In genomic region chr17:41625602-41626001, GRCh38 we compare ENCODE assay signal across 20 cellular contexts. TPM values are rescaled to one million over a fixed set of nuclear protein-coding genes. Genes with fewer than 3 reads are reported as not detected.
A peak's percentile ranks its signal among the peaks of the same experiment; 100 is the strongest.
DNase-seq lines count a peak whose midpoint lies in the region; ATAC-seq and TF ChIP-seq lines count a peak whose summit lies in the region.
"Had no signal": no experiment of that assay in that cellular context is flagged by ENCODE, and none has a peak within 500 bp of the region (broad histone marks: within the 10 kb centered on the region; RNA-seq: fewer than 3 reads in every experiment).

No MANE protein-coding gene starts in this region.

- H3K36me3 ChIP-seq in H7 (replicated peaks; ENCODE audit: control insufficient read depth, insufficient read depth, low read length) (no peaks in the 10 kb centered on the region), Panc1 (ENCODE audit: control insufficient read depth, insufficient read depth, low read length) (no peaks in the 10 kb centered on the region), endodermal cell (ENCODE audit: control insufficient read depth, insufficient read depth, low read length) (no peaks in the 10 kb centered on the region), prostate gland (no peaks in the 10 kb centered on the region), Karpas-422 (ENCODE audit: insufficient read depth, low read length) (no peaks in the 10 kb centered on the region)
- H3K36me3 ChIP-seq in naive thymus-derived CD4-positive, alpha-beta T cell (ENCODE audit: control insufficient read depth in 2 of 3, insufficient read depth in 3 of 3, low read length in 3 of 3) = no peaks in the 10 kb centered on the region
- H3K36me3 ChIP-seq: right lobe of liver had no signal

- no peak overlapping the region for H3K9ac ChIP-seq in endodermal cell (ENCODE audit: extremely low read depth, low read length, poor library complexity, severe bottlenecking)
- no peak overlapping the region for H3K9ac ChIP-seq in Karpas-422 (ENCODE audit: low read length)
- H3K9ac ChIP-seq: GM23248, SK-N-SH had no signal

- no peak overlapping the region for H2AFZ ChIP-seq in Karpas-422 (ENCODE audit: low read length)
- H2AFZ ChIP-seq: GM23248 had no signal

- no peak overlapping the region for H3K4me2 ChIP-seq in Karpas-422 (ENCODE audit: low read depth, low read length, poor library complexity, severe bottlenecking)
- H3K4me2 ChIP-seq: SK-N-SH had no signal

- no peak overlapping the region for H3K27ac Mint-ChIP-seq in endodermal cell
- H3K27ac Mint-ChIP-seq in naive thymus-derived CD4-positive, alpha-beta T cell = no peak overlapping the region
- H3K27ac Mint-ChIP-seq: activated CD8-positive, alpha-beta T cell treated with anti-CD3 and anti-CD28 coated beads for 36 hours had no signal

- H3K27me3 ChIP-seq in H7 (ENCODE audit: control insufficient read depth, insufficient read depth, low read length) = no peaks in the 10 kb centered on the region
- no peaks in the 10 kb centered on the region for H3K27me3 ChIP-seq in Panc1 (ENCODE audit: control insufficient read depth, insufficient read depth, low read length)
- H3K27me3 ChIP-seq in endodermal cell (ENCODE audit: control insufficient read depth, insufficient read depth, low read length, poor library complexity, severe bottlenecking) = no peaks in the 10 kb centered on the region
- no peaks in the 10 kb centered on the region for H3K27me3 ChIP-seq in prostate gland (replicated peaks; ENCODE audit: insufficient read depth)
- no peaks in the 10 kb centered on the region for H3K27me3 ChIP-seq in naive thymus-derived CD4-positive, alpha-beta T cell (ENCODE audit: control insufficient read depth in 2 of 2, insufficient read depth in 2 of 2, low read length in 2 of 2)
- no peaks in the 10 kb centered on the region for H3K27me3 ChIP-seq in Karpas-422 (ENCODE audit: low read length)
- H3K27me3 ChIP-seq: right lobe of liver had no signal

- intact Hi-C loops in Panc1 (cut with micrococcal nuclease; ENCODE audit: unreplicated experiment) (no loop called here), prostate gland (cut with DNase I) (no loop called here)
- intact Hi-C loops in naive thymus-derived CD4-positive, alpha-beta T cell (cut with micrococcal nuclease) = no loop called here

- POLR2A ChIA-PET in Panc1 (lab: Charles Lee) = no interaction called here
- POLR2A ChIA-PET in naive thymus-derived CD4-positive, alpha-beta T cell (lab: Charles Lee) = no interaction called here

- H3K27me3 Mint-ChIP-seq in endodermal cell (ENCODE audit: insufficient read depth) = peaks cover 3% of the 10 kb centered on the region
- H3K27me3 Mint-ChIP-seq in naive thymus-derived CD4-positive, alpha-beta T cell = peaks cover 0 to 4% (median 0%) of the 10 kb centered on the region in 5 donors
- H3K27me3 Mint-ChIP-seq: activated CD8-positive, alpha-beta T cell treated with anti-CD3 and anti-CD28 coated beads for 36 hours had no signal

- no TSS peak for BruUV-seq in Panc1 (replicated peaks; lab: Mats Ljungman, UMichigan)

- H3K27ac ChIP-seq in Panc1 (ENCODE audit: low read length) = no peak overlapping the region
- H3K27ac ChIP-seq in endodermal cell (ENCODE audit: low read depth, low read length) = no peak overlapping the region
- H3K27ac ChIP-seq in prostate gland = peak overlapping the region; percentile 75 to 81
- no peak overlapping the region for H3K27ac ChIP-seq in naive thymus-derived CD4-positive, alpha-beta T cell (ENCODE audit: low read depth, low read length)
- H3K27ac ChIP-seq in Karpas-422 (ENCODE audit: low read length) = no peak overlapping the region
- H3K27ac ChIP-seq: GM23248, right lobe of liver had no signal

- ATAC-seq in Panc1 (peak; percentile 44; the same call in 1 of the 2 replicates), HG02588 (IDR thresholded peaks at IDR 0.05; ENCODE audit: unreplicated experiment) (no peak)
- ATAC-seq in naive thymus-derived CD4-positive, alpha-beta T cell = no peak
- ATAC-seq: activated CD8-positive, alpha-beta T cell treated with anti-CD3 and anti-CD28 coated beads for 36 hours; right lobe of liver had no signal

- H3K4me3 ChIP-seq in H7 (ENCODE audit: insufficient read depth, low read depth, low read length) = no peak overlapping the region
- H3K4me3 ChIP-seq in Panc1 (ENCODE audit: low read depth in 2 of 2, low read length in 2 of 2) = no peak overlapping the region
- H3K4me3 ChIP-seq in endodermal cell (ENCODE audit: low read length) = no peak overlapping the region
- H3K4me3 ChIP-seq in prostate gland = no peak overlapping the region
- no peak overlapping the region for H3K4me3 ChIP-seq in naive thymus-derived CD4-positive, alpha-beta T cell (ENCODE audit: low read length)
- H3K4me3 ChIP-seq in Karpas-422 (ENCODE audit: low read length) = no peak overlapping the region
- H3K4me3 ChIP-seq: GM23248, lung, right lobe of liver had no signal

- no peaks in the 10 kb centered on the region for H3K4me1 Mint-ChIP-seq in endodermal cell
- H3K4me1 Mint-ChIP-seq in naive thymus-derived CD4-positive, alpha-beta T cell = peaks cover 0 to 5% (median 0%) of the 10 kb centered on the region in 7 donors

- TF ChIP-seq CTCF in Panc1 (IDR thresholded peaks at IDR 0.05) (no peak), endodermal cell (conservative IDR thresholded peaks at IDR 0.05) (no peak), prostate gland (IDR thresholded peaks at IDR 0.05) (no peak)

- CTCF ChIA-PET in Panc1 (lab: Charles Lee) = no interaction called here
- CTCF ChIA-PET in naive thymus-derived CD4-positive, alpha-beta T cell (lab: Charles Lee) = no interaction called here

- H3K9me3 ChIP-seq in Panc1 (ENCODE audit: control insufficient read depth, insufficient read depth, low read depth, low read length) (no peaks in the 10 kb centered on the region), endodermal cell (ENCODE audit: control insufficient read depth, low read length) (no peaks in the 10 kb centered on the region), prostate gland (no peaks in the 10 kb centered on the region), Karpas-422 (ENCODE audit: low read length) (no peaks in the 10 kb centered on the region)
- no peaks in the 10 kb centered on the region for H3K9me3 ChIP-seq in naive thymus-derived CD4-positive, alpha-beta T cell (ENCODE audit: control insufficient read depth in 2 of 3, low read length in 3 of 3)
- H3K9me3 ChIP-seq: right lobe of liver, SK-N-SH had no signal

- no peaks in the 10 kb centered on the region for H3K79me2 ChIP-seq in Karpas-422 (ENCODE audit: low read length)

- peak; percentile 37 for DNase-seq in H7
- DNase-seq in Panc1 (ENCODE audit: low read depth, low spot score) = no peak
- DNase-seq in endodermal cell = peak; percentile 52
- peak; percentile 85 for DNase-seq in prostate gland (ENCODE audit: low spot score)
- DNase-seq in naive thymus-derived CD4-positive, alpha-beta T cell = no peak
- no peak for DNase-seq in NCI-H1417 (lab: John Stamatoyannopoulos, UW)
- no peak for DNase-seq in Karpas-422
- DNase-seq: activated CD8-positive, alpha-beta T cell treated with anti-CD3 and anti-CD28 coated beads for 36 hours; anterior cingulate cortex; GM23248; KG1; NCI-H1694; NCI-H446; nephron progenitor cell; right lobe of liver; SK-N-SH; stimulated activated CD4-positive, alpha-beta T cell treated with anti-CD3 and anti-CD28 coated beads, Interleukin-4, amount 100 ng/mL, for 4 hours had no signal

- H3K36me3 Mint-ChIP-seq in endodermal cell (ENCODE audit: low read depth) = no peaks in the 10 kb centered on the region
- H3K36me3 Mint-ChIP-seq in naive thymus-derived CD4-positive, alpha-beta T cell = no peaks in the 10 kb centered on the region

- H3K4me3 Mint-ChIP-seq in endodermal cell = no peak overlapping the region
- H3K4me3 Mint-ChIP-seq in naive thymus-derived CD4-positive, alpha-beta T cell = no peak overlapping the region
- H3K4me3 Mint-ChIP-seq: activated CD8-positive, alpha-beta T cell treated with anti-CD3 and anti-CD28 coated beads for 36 hours; nephron progenitor cell had no signal

- peaks cover 10% of the 10 kb centered on the region for H3K4me1 ChIP-seq in Panc1 (ENCODE audit: control insufficient read depth, insufficient read depth, low read length)
- no peaks in the 10 kb centered on the region for H3K4me1 ChIP-seq in endodermal cell (ENCODE audit: control insufficient read depth, insufficient read depth, low read length)
- no peaks in the 10 kb centered on the region for H3K4me1 ChIP-seq in prostate gland (replicated peaks)
- H3K4me1 ChIP-seq in naive thymus-derived CD4-positive, alpha-beta T cell (ENCODE audit: control insufficient read depth in 2 of 2, insufficient read depth in 2 of 2, low read length in 2 of 2) = no peaks in the 10 kb centered on the region
- peaks cover 9% of the 10 kb centered on the region for H3K4me1 ChIP-seq in Karpas-422 (ENCODE audit: low read length)
- H3K4me1 ChIP-seq: right lobe of liver had no signal

- WGBS in endodermal cell (ENCODE audit: insufficient coverage in 1 of 2, insufficient read length in 1 of 2), 2 experiments = 89 to 92% methylated on average over 3 to 16 of the region's 16 CpGs
- 44% methylated on average over 14 of the region's 16 CpGs for WGBS in prostate gland

- in situ Hi-C loops in Panc1 (cut with HindIII; ENCODE audit: low pct_unique_long_range_greater_than_20kb, low sequenced_read_pairs) = loop anchor here (25.0 kb wide), 1 partner anchor 88 kb away; the partner anchor contains the start of gene KRT19

- no peaks in the 10 kb centered on the region for H4K20me1 ChIP-seq in Karpas-422 (ENCODE audit: insufficient read depth, low read depth, low read length)

- H3K9me3 Mint-ChIP-seq in endodermal cell = no peaks in the 10 kb centered on the region
- H3K9me3 Mint-ChIP-seq in naive thymus-derived CD4-positive, alpha-beta T cell = no peaks in the 10 kb centered on the region
- H3K9me3 Mint-ChIP-seq: activated CD8-positive, alpha-beta T cell treated with anti-CD3 and anti-CD28 coated beads for 36 hours; nephron progenitor cell had no signal

- no peaks in the 10 kb centered on the region for H3K9me2 ChIP-seq in Karpas-422 (replicated peaks; ENCODE audit: insufficient read depth, low read length)
- H3K9me2 ChIP-seq: SK-N-SH had no signal

- TF ChIP-seq POLR2A in prostate gland (IDR thresholded peaks at IDR 0.05) = peak; percentile 51

RNA-seq across cellular contexts. Expression of gene KRT17, which starts 1.2 kb away (rescaled TPM):
- 0.07 TPM in 1 of 2 replicates, not detected in the other for total RNA-seq in H7 (2014; rRNA removed; shearing (Covaris generic))
- total RNA-seq in Panc1 (2021; ENCODE audit: unreplicated experiment) (1.9 TPM), endodermal cell (not detected), prostate gland (100 to 1,000 TPM; 201 to 360 TPM)
- 4.7 TPM for polyA plus RNA-seq in Panc1 (2012; ENCODE audit: insufficient read length)
- 0.36 TPM for polyA plus RNA-seq in endodermal cell (2013, experiment 1 of 2)
- polyA plus RNA-seq in endodermal cell (2013, experiment 2 of 2) = 0.62 TPM
- not detected for total RNA-seq in naive thymus-derived CD4-positive, alpha-beta T cell
- not detected for polyA plus RNA-seq in naive thymus-derived CD4-positive, alpha-beta T cell
- total RNA-seq in Karpas-422 (2014; rRNA removed; shearing (Covaris generic); ENCODE audit: low replicate concordance) = not detected in 2 replicates
- total RNA-seq: activated CD8-positive, alpha-beta T cell treated with anti-CD3 and anti-CD28 coated beads for 36 hours; right lobe of liver had no signal

RNA-seq across cellular contexts. Expression of gene KRT16, which starts 13.0 kb away (rescaled TPM):
- total RNA-seq in H7 (2014; rRNA removed; shearing (Covaris generic)) = not detected in 2 replicates
- 1.6 TPM for total RNA-seq in Panc1 (2021; ENCODE audit: unreplicated experiment)
- polyA plus RNA-seq in Panc1 (2012; ENCODE audit: insufficient read length) = 2.7 TPM
- total RNA-seq in endodermal cell = not detected
- not detected for polyA plus RNA-seq in endodermal cell (2013, experiment 1 of 2)
- polyA plus RNA-seq in endodermal cell (2013, experiment 2 of 2) = not detected
- total RNA-seq in prostate gland = 1 to 10 TPM; 4.0 to 6.7 TPM
- not detected for total RNA-seq in naive thymus-derived CD4-positive, alpha-beta T cell
- not detected for polyA plus RNA-seq in naive thymus-derived CD4-positive, alpha-beta T cell
- total RNA-seq in Karpas-422 (2014; rRNA removed; shearing (Covaris generic); ENCODE audit: low replicate concordance) = not detected in 2 replicates
- total RNA-seq: activated CD8-positive, alpha-beta T cell treated with anti-CD3 and anti-CD28 coated beads for 36 hours; right lobe of liver; urinary bladder had no signal
- polyA plus RNA-seq: SK-N-SH had no signal

RNA-seq across cellular contexts. Expression of gene KRT14, which starts 38.9 kb away (rescaled TPM):
- not detected in 2 replicates for total RNA-seq in H7 (2014; rRNA removed; shearing (Covaris generic))
- not detected for total RNA-seq in Panc1 (2021; ENCODE audit: unreplicated experiment)
- 0.78 TPM for polyA plus RNA-seq in Panc1 (2012; ENCODE audit: insufficient read length)
- total RNA-seq in endodermal cell = not detected
- polyA plus RNA-seq in endodermal cell (2013, experiment 1 of 2) = not detected
- polyA plus RNA-seq in endodermal cell (2013, experiment 2 of 2) = not detected
- total RNA-seq in prostate gland = 100 to 1,000 TPM in 1 of 2 donors, 10 to 100 TPM in 1; 28.1 to 298 TPM
- total RNA-seq in naive thymus-derived CD4-positive, alpha-beta T cell = not detected
- polyA plus RNA-seq in naive thymus-derived CD4-positive, alpha-beta T cell = not detected
- not detected in 2 replicates for total RNA-seq in Karpas-422 (2014; rRNA removed; shearing (Covaris generic); ENCODE audit: low replicate concordance)
- total RNA-seq: activated CD8-positive, alpha-beta T cell treated with anti-CD3 and anti-CD28 coated beads for 36 hours; GM23248; urinary bladder had no signal
- polyA plus RNA-seq: SK-N-SH had no signal

RNA-seq across cellular contexts. Expression of gene KRT9, which starts 53.7 kb away (rescaled TPM):
- not detected in 2 replicates for total RNA-seq in H7 (2014; rRNA removed; shearing (Covaris generic))
- total RNA-seq in Panc1 (2021; ENCODE audit: unreplicated experiment) (not detected), endodermal cell (not detected), prostate gland (not detected)
- polyA plus RNA-seq in Panc1 (2012; ENCODE audit: insufficient read length) = not detected
- polyA plus RNA-seq in endodermal cell (2013, experiment 1 of 2) = not detected
- not detected for polyA plus RNA-seq in endodermal cell (2013, experiment 2 of 2)
- total RNA-seq in naive thymus-derived CD4-positive, alpha-beta T cell = not detected
- polyA plus RNA-seq in naive thymus-derived CD4-positive, alpha-beta T cell = not detected
- total RNA-seq in Karpas-422 (2014; rRNA removed; shearing (Covaris generic); ENCODE audit: low replicate concordance) = not detected in 2 replicates
- total RNA-seq: activated CD8-positive, alpha-beta T cell treated with anti-CD3 and anti-CD28 coated beads for 36 hours; GM23248; lung; right lobe of liver; urinary bladder had no signal
- polyA plus RNA-seq: GM23248, lung, SK-N-SH, urinary bladder had no signal

Comparison
In these comparisons a context has a peak if more than half of its experiments do, and no peak if none do; other contexts are left out.
1. DNase-seq: peak in H7 (single experiment), endodermal cell (single experiment) and prostate gland (single experiment); none in Panc1 (single experiment), naive thymus-derived CD4-positive, alpha-beta T cell (0 of 9), NCI-H1417 (0 of 3) and Karpas-422 (single experiment).
2. H3K27ac ChIP-seq: peak in prostate gland (2 of 2); none in Panc1 (single experiment), endodermal cell (single experiment), naive thymus-derived CD4-positive, alpha-beta T cell (single experiment) and Karpas-422 (single experiment).
3. RNA of gene KRT17, which starts 1.2 kb away (total RNA-seq): 201 to 360 TPM in prostate gland; 1.9 TPM in Panc1 (single experiment), not detected in endodermal cell, 0.07 TPM in H7, not detected in naive thymus-derived CD4-positive, alpha-beta T cell and not detected in Karpas-422; every median in the first group is over 10 times any median in the second.
4. RNA of gene KRT14, which starts 38.9 kb away (total RNA-seq): 28.1 to 298 TPM in prostate gland; not detected in Panc1 (single experiment), not detected in H7, not detected in endodermal cell, not detected in naive thymus-derived CD4-positive, alpha-beta T cell and not detected in Karpas-422; every median in the first group is over 10 times any median in the second.